1 cellular context compared by ENCODE assay signal in genomic region chr1:63362578-63362977, GRCh38.
TF ChIP-seq lines count a peak whose summit lies in the region.

No MANE protein-coding gene starts in this region.

TF ChIP-seq in K562, 482 proteins besides CTCF, POLR2A, EP300 and RAD21 (continued from another document):
- TF ChIP-seq ZNF232 (CRISPR knock-in tag; IDR thresholded peaks at IDR 0.05) (no peak), EWSR1 (IDR thresholded peaks at IDR 0.05; ENCODE audit: borderline replicate concordance, low read depth, partially characterized antibody) (no peak), PML (IDR thresholded peaks at IDR 0.05; ENCODE audit: low read length) (no peak), CEBPZ (IDR thresholded peaks at IDR 0.05; ENCODE audit: borderline replicate concordance, low read depth, low read length) (no peak)
